In the genomic region with DNA sequence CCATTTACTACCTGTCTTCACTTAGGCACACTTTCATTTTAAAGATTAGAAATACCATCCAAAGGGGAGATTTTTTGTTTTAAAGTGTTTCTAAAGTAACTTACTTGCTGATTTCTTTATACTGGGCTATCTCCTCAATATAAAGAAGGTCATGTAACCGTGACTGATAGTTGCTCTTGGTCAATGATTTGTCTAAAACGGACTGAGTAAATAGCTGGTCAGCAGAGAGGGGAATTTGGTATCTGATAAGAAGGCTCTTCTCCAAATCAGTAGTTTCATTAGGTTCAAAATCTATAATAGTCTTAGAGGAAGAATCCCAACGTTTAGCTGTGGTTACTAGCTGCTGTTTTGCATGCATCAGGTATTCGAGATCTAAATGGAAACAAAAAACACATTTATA, we compare ENCODE assay signal across 25 cellular contexts.
DNase-seq lines count a peak whose midpoint lies in the region; ATAC-seq, FAIRE-seq and TF ChIP-seq lines count a peak whose summit lies in the region.
"Had no signal": no experiment of that assay in that cellular context is flagged by ENCODE, and none has a peak within 500 bp of the region (broad histone marks: within the 10 kb centered on the region; RNA-seq: fewer than 3 reads in every experiment).

No MANE protein-coding gene starts in this region.

- CTCF ChIA-PET in HepG2 (lab: Yijun Ruan, JAX; ENCODE audit: low intra/inter-chr PET ratio, low total read pairs), result no interaction called here

- H3K27ac Mint-ChIP-seq in T-helper 17 cell, result no peak overlapping the region
- H3K27ac Mint-ChIP-seq: CD4-positive, alpha-beta T cell; CD8-positive, alpha-beta memory T cell; H9 had no signal

- intact Hi-C loops in HepG2 (cut with micrococcal nuclease; ENCODE audit: unreplicated experiment), result no loop called here

- no peak for TF ChIP-seq CTCF in liver (IDR thresholded peaks at IDR 0.05; ENCODE audit: low read depth, low read length, missing input control)
- TF ChIP-seq CTCF in HepG2 (CRISPR knock-in tag; IDR thresholded peaks at IDR 0.05), result no peak

- no peak for TF ChIP-seq POLR2A in HepG2 (IDR thresholded peaks at IDR 0.05; ENCODE audit: insufficient read depth in 1 of 2, low read depth in 2 of 2, low read length in 2 of 2)

- H4K20me1 ChIP-seq in HepG2 (ENCODE audit: insufficient read depth, low read length), result no peaks in the 10 kb centered on the region; the same call in 1 of the 2 replicates

- H3K4me3 ChIP-seq in liver (ENCODE audit: low read depth in 1 of 3, low read length in 3 of 3), result no peak overlapping the region
- H3K4me3 ChIP-seq in HepG2 (replicated peaks in 1 of 3; ENCODE audit: insufficient read depth in 1 of 3, low read depth in 2 of 3, low read length in 3 of 3), result no peak overlapping the region
- H3K4me3 ChIP-seq: BLaER1 treated with 17β-estradiol and CSF1 and Interleukin-3, amounts not matched to agents 10 nM and 100 nM; GM12878; GM23248 had no signal

- H3K4me1 ChIP-seq in liver (ENCODE audit: control insufficient read depth in 4 of 4, insufficient read depth in 4 of 4, low read length in 3 of 4), result peaks cover 0 to 28% (median 20%) of the 10 kb centered on the region in 4 donors
- H3K4me1 ChIP-seq in HepG2 (ENCODE audit: insufficient read depth, low read length), result no peaks in the 10 kb centered on the region
- H3K4me1 ChIP-seq: BE2C had no signal

- no peak overlapping the region for H3K4me3 Mint-ChIP-seq in T-helper 17 cell
- H3K4me3 Mint-ChIP-seq: CD14-positive monocyte; CD4-positive, alpha-beta T cell; CD8-positive, alpha-beta memory T cell; H9 had no signal

- H3K4me2 ChIP-seq in HepG2 (ENCODE audit: low read depth, low read length), result no peak overlapping the region
- H3K4me2 ChIP-seq: BLaER1 treated with 17β-estradiol and CSF1 and Interleukin-3, amounts not matched to agents 10 nM and 100 nM had no signal

- TF ChIP-seq RAD21 in liver (IDR thresholded peaks at IDR 0.05) (peak; percentile 26 to 41), HepG2 (CRISPR knock-in tag; IDR thresholded peaks at IDR 0.05) (no peak)

- H3K36me3 Mint-ChIP-seq in T-helper 17 cell (ENCODE audit: low read depth), result peaks cover 3% of the 10 kb centered on the region

- H3K27me3 ChIP-seq in liver (ENCODE audit: control insufficient read depth in 4 of 4, insufficient read depth in 4 of 4, low read length in 3 of 4) (no peaks in the 10 kb centered on the region), HepG2 (ENCODE audit: control insufficient read depth in 1 of 2, insufficient read depth in 2 of 2, low read length in 2 of 2) (no peaks in the 10 kb centered on the region)
- H3K27me3 ChIP-seq: BE2C; BLaER1 treated with 17β-estradiol and CSF1 and Interleukin-3, amounts not matched to agents 10 nM and 100 nM had no signal

- H2AFZ ChIP-seq in HepG2 (ENCODE audit: low read length), result no peak overlapping the region
- H2AFZ ChIP-seq: GM23248 had no signal

- BruUV-seq in HepG2 (replicated peaks; lab: Mats Ljungman, UMichigan), result no TSS peak

- 31% methylated on average over 4 of the region's 4 CpGs for WGBS in liver
- 76% methylated on average over 4 of the region's 4 CpGs for WGBS in HepG2 (ENCODE audit: low lambda C conversion rate)

- H3K27me3 Mint-ChIP-seq in T-helper 17 cell, result no peaks in the 10 kb centered on the region
- H3K27me3 Mint-ChIP-seq: CD4-positive, alpha-beta T cell; CD8-positive, alpha-beta memory T cell had no signal

- H3K4me1 Mint-ChIP-seq in T-helper 17 cell, result peaks cover 6% of the 10 kb centered on the region
- H3K4me1 Mint-ChIP-seq: H9 had no signal

- peaks cover 0 to 10% (median 6%) of the 10 kb centered on the region in 4 donors for H3K36me3 ChIP-seq in liver (ENCODE audit: control insufficient read depth in 4 of 4, insufficient read depth in 3 of 4, low read depth in 1 of 4, low read length in 3 of 4)
- peaks cover 14 to 43% of the 10 kb centered on the region in 2 experiments for H3K36me3 ChIP-seq in HepG2 (replicated peaks in 1 of 2; ENCODE audit: control insufficient read depth in 1 of 2, insufficient read depth in 2 of 2, low read length in 2 of 2)

- no peaks in the 10 kb centered on the region for H3K79me2 ChIP-seq in HepG2 (ENCODE audit: insufficient read depth, low read length)

- peak overlapping the region in 1 of 2 donors; percentile 45 for H3K9ac ChIP-seq in liver (ENCODE audit: low read depth in 1 of 2, low read length in 2 of 2)
- no peak overlapping the region for H3K9ac ChIP-seq in HepG2 (ENCODE audit: insufficient read depth, low read depth, low read length)
- H3K9ac ChIP-seq: BLaER1 treated with 17β-estradiol and CSF1 and Interleukin-3, amounts not matched to agents 10 nM and 100 nM; GM23248 had no signal

- in situ Hi-C loops in HepG2 (cut with HindIII; ENCODE audit: extremely low pct_ligation_motif_present, low pct_unique_long_range_greater_than_20kb), result no loop called here

- H3K9me3 ChIP-seq in liver (ENCODE audit: control insufficient read depth in 4 of 4, low read length in 3 of 4), result no peaks in the 10 kb centered on the region
- no peaks in the 10 kb centered on the region for H3K9me3 ChIP-seq in HepG2 (ENCODE audit: low read length)
- H3K9me3 ChIP-seq in T-helper 17 cell (ENCODE audit: control insufficient read depth, low read length, poor library complexity, severe bottlenecking), result no peaks in the 10 kb centered on the region
- H3K9me3 ChIP-seq: BE2C; BLaER1 treated with 17β-estradiol and CSF1 and Interleukin-3, amounts not matched to agents 10 nM and 100 nM had no signal

- H3K27ac ChIP-seq in liver (ENCODE audit: low read depth in 1 of 2, low read length in 2 of 2) (peak overlapping the region; percentile 60 to 82), HepG2 (ENCODE audit: extremely low read length, insufficient read depth, low read length) (no peak overlapping the region)
- H3K27ac ChIP-seq: 22Rv1; BLaER1 treated with 17β-estradiol and CSF1 and Interleukin-3, amounts not matched to agents 10 nM and 100 nM; GM23248 had no signal

- TF ChIP-seq EP300 in HepG2 (IDR thresholded peaks at IDR 0.05; ENCODE audit: low read depth in 2 of 2, low read length in 2 of 2) (no peak), HepG2 (CRISPR knock-in tag; IDR thresholded peaks at IDR 0.05; ENCODE audit: borderline replicate concordance) (no peak)

- POLR2A ChIA-PET in HepG2 (lab: Yijun Ruan, JAX), result no interaction called here

- DNase-seq in HepG2 (ENCODE audit: low spot score) (no peak), RCC 7860 (ENCODE audit: low spot score) (peak; percentile 41), left lobe of liver (ENCODE audit: low spot score) (no peak), NCI-H774 (lab: John Stamatoyannopoulos, UW) (no peak), T-helper 17 cell (no peak), OCI-M2 (lab: John Stamatoyannopoulos, UW; ENCODE audit: unreplicated experiment) (no peak)
- DNase-seq: AML-193; BE2C; CD4-positive, alpha-beta T cell; CD8-positive, alpha-beta memory T cell; DMS 273 treated with DMSO at 0.1 percent for 48 hours; DMS79; EL; GDM1; GM23248; H9 had no signal

- ATAC-seq in HepG2, result no peak
- peak; percentile 92 for ATAC-seq in left lobe of liver
- ATAC-seq in T-helper 17 cell, result no peak
- ATAC-seq: GM12878, HCT116 had no signal

- FAIRE-seq in HepG2 (lab: Jason Lieb, UNC) (no peak), RCC 7860 (lab: Jason Lieb, UNC) (peak; percentile 82)
- FAIRE-seq: A204.1, GM12878, GM19239, H1 had no signal

TF ChIP-seq in liver, 16 proteins besides CTCF, POLR2A, EP300 and RAD21 (continues in another document):
- TF ChIP-seq, protein P1, sequence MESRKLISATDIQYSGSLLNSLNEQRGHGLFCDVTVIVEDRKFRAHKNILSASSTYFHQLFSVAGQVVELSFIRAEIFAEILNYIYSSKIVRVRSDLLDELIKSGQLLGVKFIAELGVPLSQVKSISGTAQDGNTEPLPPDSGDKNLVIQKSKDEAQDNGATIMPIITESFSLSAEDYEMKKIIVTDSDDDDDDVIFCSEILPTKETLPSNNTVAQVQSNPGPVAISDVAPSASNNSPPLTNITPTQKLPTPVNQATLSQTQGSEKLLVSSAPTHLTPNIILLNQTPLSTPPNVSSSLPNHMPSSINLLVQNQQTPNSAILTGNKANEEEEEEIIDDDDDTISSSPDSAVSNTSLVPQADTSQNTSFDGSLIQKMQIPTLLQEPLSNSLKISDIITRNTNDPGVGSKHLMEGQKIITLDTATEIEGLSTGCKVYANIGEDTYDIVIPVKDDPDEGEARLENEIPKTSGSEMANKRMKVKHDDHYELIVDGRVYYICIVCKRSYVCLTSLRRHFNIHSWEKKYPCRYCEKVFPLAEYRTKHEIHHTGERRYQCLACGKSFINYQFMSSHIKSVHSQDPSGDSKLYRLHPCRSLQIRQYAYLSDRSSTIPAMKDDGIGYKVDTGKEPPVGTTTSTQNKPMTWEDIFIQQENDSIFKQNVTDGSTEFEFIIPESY (IDR thresholded peaks at IDR 0.05), result no peak
- TF ChIP-seq YY1 (IDR thresholded peaks at IDR 0.05), result peak; percentile 29
- TF ChIP-seq, protein P2, sequence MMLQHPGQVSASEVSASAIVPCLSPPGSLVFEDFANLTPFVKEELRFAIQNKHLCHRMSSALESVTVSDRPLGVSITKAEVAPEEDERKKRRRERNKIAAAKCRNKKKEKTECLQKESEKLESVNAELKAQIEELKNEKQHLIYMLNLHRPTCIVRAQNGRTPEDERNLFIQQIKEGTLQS (IDR thresholded peaks at IDR 0.05), result no peak

TF ChIP-seq in HepG2, 621 proteins besides CTCF, POLR2A, EP300 and RAD21 (continues in another document):
- TF ChIP-seq ZNF121 (CRISPR knock-in tag; IDR thresholded peaks at IDR 0.05) (no peak), ZSCAN31 (CRISPR knock-in tag; IDR thresholded peaks at IDR 0.05; ENCODE audit: low read depth) (no peak), ZNF709 (CRISPR knock-in tag; IDR thresholded peaks at IDR 0.05) (no peak)
- TF ChIP-seq, protein P3, sequence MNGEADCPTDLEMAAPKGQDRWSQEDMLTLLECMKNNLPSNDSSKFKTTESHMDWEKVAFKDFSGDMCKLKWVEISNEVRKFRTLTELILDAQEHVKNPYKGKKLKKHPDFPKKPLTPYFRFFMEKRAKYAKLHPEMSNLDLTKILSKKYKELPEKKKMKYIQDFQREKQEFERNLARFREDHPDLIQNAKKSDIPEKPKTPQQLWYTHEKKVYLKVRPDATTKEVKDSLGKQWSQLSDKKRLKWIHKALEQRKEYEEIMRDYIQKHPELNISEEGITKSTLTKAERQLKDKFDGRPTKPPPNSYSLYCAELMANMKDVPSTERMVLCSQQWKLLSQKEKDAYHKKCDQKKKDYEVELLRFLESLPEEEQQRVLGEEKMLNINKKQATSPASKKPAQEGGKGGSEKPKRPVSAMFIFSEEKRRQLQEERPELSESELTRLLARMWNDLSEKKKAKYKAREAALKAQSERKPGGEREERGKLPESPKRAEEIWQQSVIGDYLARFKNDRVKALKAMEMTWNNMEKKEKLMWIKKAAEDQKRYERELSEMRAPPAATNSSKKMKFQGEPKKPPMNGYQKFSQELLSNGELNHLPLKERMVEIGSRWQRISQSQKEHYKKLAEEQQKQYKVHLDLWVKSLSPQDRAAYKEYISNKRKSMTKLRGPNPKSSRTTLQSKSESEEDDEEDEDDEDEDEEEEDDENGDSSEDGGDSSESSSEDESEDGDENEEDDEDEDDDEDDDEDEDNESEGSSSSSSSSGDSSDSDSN (CRISPR knock-in tag; IDR thresholded peaks at IDR 0.05), result no peak
